In genomic region chr10:35328404-35329037, GRCh38 we compare ENCODE assay signal across 1 cellular context.
TF ChIP-seq lines count a peak whose summit lies in the region.

No MANE protein-coding gene starts in this region.

TF ChIP-seq in K562, 482 proteins besides CTCF, POLR2A, EP300 and RAD21 (continued from another document):
- TF ChIP-seq NR0B1 (IDR thresholded peaks at IDR 0.05; ENCODE audit: partially characterized antibody) (no peak), RFX1 (IDR thresholded peaks at IDR 0.05) (peak; percentile 26; the same call in 1 of the 2 replicates), KDM1A (IDR thresholded peaks at IDR 0.05) (0 out of 4 replicates have a peak, but pooled peaks of 1 of the 2 experiments have one; percentile 26), ETV5 (CRISPR knock-in tag; IDR thresholded peaks at IDR 0.05; ENCODE audit: low read depth) (no peak)
